ENCODE assay signal across 8 cellular contexts in genomic region chr14:99395904-99396530, GRCh38.
A peak's percentile ranks its signal among the peaks of the same experiment; 100 is the strongest.
DNase-seq lines count a peak whose midpoint lies in the region; ATAC-seq and TF ChIP-seq lines count a peak whose summit lies in the region.

No MANE protein-coding gene starts in this region.

- peaks cover 0 to 7% (median 0%) of the 10 kb centered on the region in 9 donors for H3K4me1 ChIP-seq in heart right ventricle

- no peaks in the 10 kb centered on the region for H3K27me3 ChIP-seq in heart right ventricle

- 88% methylated on average over 10 of the region's 10 CpGs for WGBS in heart right ventricle, 2 donors

- DNase-seq in Ammon's horn (ENCODE audit: low spot score) (peak; percentile 40), NB4 (ENCODE audit: low read depth) (peak; percentile 58), islet precursor cell (peak; percentile 80), left cardiac atrium (no peak), heart right ventricle (no peak), SIG-M5 (lab: John Stamatoyannopoulos, UW) (no peak)
- DNase-seq in activated CD4-positive, alpha-beta T cell treated with anti-CD3 and anti-CD28 coated beads, Interleukin-2, amount 50 U/mL, for 48 hours = peak; percentile 44 to 60

- H3K4me3 ChIP-seq in NB4 (ENCODE audit: low read depth, low read length) = no peak overlapping the region
- H3K4me3 ChIP-seq in heart right ventricle = no peak overlapping the region

- H3K27ac ChIP-seq in heart right ventricle = no peak overlapping the region

- H3K9me3 ChIP-seq in heart right ventricle = no peaks in the 10 kb centered on the region

- intact Hi-C loops in left cardiac atrium (cut with DNase I) (no loop called here), heart right ventricle (cut with DNase I) (no loop called here)

- H3K36me3 ChIP-seq in heart right ventricle = peaks cover 0 to 75% (median 27%) of the 10 kb centered on the region in 9 donors

- no peak for ATAC-seq in left cardiac atrium
- no peak for ATAC-seq in HG02884 (IDR thresholded peaks at IDR 0.05; ENCODE audit: unreplicated experiment)
- no peak for ATAC-seq in heart right ventricle

- no peak for TF ChIP-seq POLR2A in NB4 (IDR thresholded peaks at IDR 0.05; ENCODE audit: extremely low read depth, insufficient read length)

- TF ChIP-seq CTCF in NB4 (IDR thresholded peaks at IDR 0.05; ENCODE audit: low read depth, low read length) (no peak), heart right ventricle (IDR thresholded peaks at IDR 0.05) (no peak)

Comparison
In these comparisons a context has a peak if more than half of its experiments do, and no peak if none do; other contexts are left out.
1. DNase-seq: peak in Ammon's horn (single experiment), NB4 (single experiment), activated CD4-positive, alpha-beta T cell treated with anti-CD3 and anti-CD28 coated beads, Interleukin-2, amount 50 U/mL, for 48 hours (2 of 2) and islet precursor cell (single experiment); none in left cardiac atrium (single experiment), heart right ventricle (0 of 2) and SIG-M5 (single experiment).